In the genomic region with DNA sequence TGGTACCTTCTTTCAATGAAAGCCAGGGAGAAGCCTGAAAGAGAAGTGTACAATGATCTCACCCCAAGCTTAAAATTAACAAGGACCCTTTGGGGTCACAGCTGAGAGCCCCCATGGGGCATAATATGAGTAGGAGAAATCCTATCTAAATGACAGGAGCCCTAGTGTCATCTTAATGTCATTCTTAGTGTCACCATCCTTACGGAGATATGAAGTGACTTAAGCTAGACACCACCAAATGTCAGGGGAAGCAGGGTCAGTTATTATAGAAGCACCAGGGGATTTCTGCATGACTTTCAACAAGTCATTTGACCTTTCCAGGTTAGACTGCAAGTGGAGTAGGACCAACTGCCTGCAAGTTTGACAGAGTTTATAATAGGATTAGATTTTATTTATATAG, we compare ENCODE assay signal across 20 cellular contexts.
"Had no signal": no experiment of that assay in that cellular context is flagged by ENCODE, and none has a peak within 500 bp of the region (broad histone marks: within the 10 kb centered on the region; RNA-seq: fewer than 3 reads in every experiment).

No MANE protein-coding gene starts in this region.

- FAIRE-seq: RCC 7860 had no signal

- H3K4me3 ChIP-seq: MG63, SJCRH30 had no signal

- DNase-seq: Karpas-422, KG1, MG63, NCI-H1092, NCI-H1105 treated with DMSO at 0.1 percent for 48 hours, NCI-H1417 treated with DMSO at 0.1 percent for 48 hours, NCI-H146, NCI-H1694 treated with DMSO at 0.1 percent for 48 hours, NCI-H1930, NCI-H2081, NCI-H2107, NCI-H2227 treated with DMSO at 0.1 percent for 48 hours, NCI-H524, NCI-H526 treated with DMSO at 0.1 percent for 48 hours, NCI-H774, SHP77 treated with DMSO at 0.1 percent for 48 hours, SJCRH30 had no signal

- H3K36me3 ChIP-seq: MG63 had no signal

- H3K9me3 ChIP-seq: MG63, SJCRH30 had no signal

- H3K27me3 ChIP-seq: SJCRH30 had no signal

- H3K27ac ChIP-seq: RWPE1, SJCRH30 had no signal

- ATAC-seq: SK-N-SH treated with all-trans-retinoic acid at 6 μM for 48 hours had no signal
